Comparison of ENCODE assay signal across 1 cellular context in the genomic region with DNA sequence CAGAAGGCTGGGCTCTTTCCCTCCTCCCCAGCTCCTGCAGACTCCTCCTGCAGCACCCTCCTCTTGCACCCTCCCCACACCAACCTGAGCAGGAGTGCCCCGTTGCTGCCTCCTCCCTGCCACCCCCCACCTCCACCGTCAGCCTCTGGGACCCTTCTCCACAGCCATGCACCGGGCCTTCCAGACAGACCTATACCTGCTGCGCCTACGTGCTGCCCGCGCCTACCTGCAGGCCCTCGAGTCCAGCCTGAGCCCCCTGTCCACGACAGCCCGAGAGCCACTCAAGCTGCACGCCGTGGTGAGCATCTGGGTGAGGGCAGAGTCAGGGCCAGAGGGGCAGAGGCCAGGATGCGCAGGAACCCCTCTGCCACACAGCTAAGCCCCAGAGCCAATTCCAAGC.
TF ChIP-seq lines count a peak whose summit lies in the region.

No MANE protein-coding gene starts in this region.

TF ChIP-seq in H1, 55 proteins besides CTCF, POLR2A, EP300 and RAD21:
- TF ChIP-seq GTF2F1 (IDR thresholded peaks at IDR 0.05; ENCODE audit: borderline replicate concordance, low read depth, low read length) (no peak), CTBP2 (IDR thresholded peaks at IDR 0.05; ENCODE audit: borderline replicate concordance, insufficient read depth, insufficient read length, low read length) (no peak), SIRT6 (IDR thresholded peaks at IDR 0.05; ENCODE audit: low read length) (no peak), TEAD4 (IDR thresholded peaks at IDR 0.05; ENCODE audit: low read depth, low read length) (no peak), NANOG (IDR thresholded peaks at IDR 0.05; ENCODE audit: insufficient read depth, low read depth, low read length, poor library complexity, severe bottlenecking) (no peak), YY1 (IDR thresholded peaks at IDR 0.05; ENCODE audit: low read depth, low read length) (no peak), TCF12 (IDR thresholded peaks at IDR 0.05; ENCODE audit: low read depth, low read length) (no peak), SAP30 (IDR thresholded peaks at IDR 0.05; ENCODE audit: insufficient read depth, insufficient replicate concordance, low read length) (no peak), BACH1 (IDR thresholded peaks at IDR 0.05; ENCODE audit: low read length) (no peak), SP1 (IDR thresholded peaks at IDR 0.05; ENCODE audit: low read depth, low read length) (no peak), SP4 (IDR thresholded peaks at IDR 0.05; ENCODE audit: low read length) (no peak), PHF8 (conservative IDR thresholded peaks at IDR 0.05; ENCODE audit: low read depth, low read length) (no peak), SUZ12 (IDR thresholded peaks at IDR 0.05; ENCODE audit: low read length) (no peak), CEBPB (IDR thresholded peaks at IDR 0.05; ENCODE audit: low read depth, low read length) (no peak), POLR2AphosphoS5 (IDR thresholded peaks at IDR 0.05; ENCODE audit: low read depth, low read length) (no peak), KDM4A (IDR thresholded peaks at IDR 0.05; ENCODE audit: low read depth, low read length, severe bottlenecking) (no peak), RNF2 (IDR thresholded peaks at IDR 0.05; ENCODE audit: borderline replicate concordance, low read depth, low read length, missing control alignments, poor library complexity, severe bottlenecking) (no peak)
- TF ChIP-seq, protein P1, sequence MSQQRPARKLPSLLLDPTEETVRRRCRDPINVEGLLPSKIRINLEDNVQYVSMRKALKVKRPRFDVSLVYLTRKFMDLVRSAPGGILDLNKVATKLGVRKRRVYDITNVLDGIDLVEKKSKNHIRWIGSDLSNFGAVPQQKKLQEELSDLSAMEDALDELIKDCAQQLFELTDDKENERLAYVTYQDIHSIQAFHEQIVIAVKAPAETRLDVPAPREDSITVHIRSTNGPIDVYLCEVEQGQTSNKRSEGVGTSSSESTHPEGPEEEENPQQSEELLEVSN (IDR thresholded peaks at IDR 0.05) = no peak
- TF ChIP-seq, protein P2, sequence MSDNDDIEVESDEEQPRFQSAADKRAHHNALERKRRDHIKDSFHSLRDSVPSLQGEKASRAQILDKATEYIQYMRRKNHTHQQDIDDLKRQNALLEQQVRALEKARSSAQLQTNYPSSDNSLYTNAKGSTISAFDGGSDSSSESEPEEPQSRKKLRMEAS (IDR thresholded peaks at IDR 0.05) = no peak
TF ChIP-seq in H1: peak in this region for 0.
